ENCODE assay signal across 24 cellular contexts in genomic region chr19:29651622-29652394, GRCh38.
"Had no signal": no experiment of that assay in that cellular context is flagged by ENCODE, and none has a peak within 500 bp of the region (broad histone marks: within the 10 kb centered on the region; RNA-seq: fewer than 3 reads in every experiment).

No MANE protein-coding gene starts in this region.

- FAIRE-seq: bronchial epithelial cell, TTC549 had no signal

- H3K4me1 Mint-ChIP-seq: memory B cell had no signal

- H3K9me3 ChIP-seq: colonic mucosa, thoracic aorta, uterus had no signal

- H3K4me1 ChIP-seq: colonic mucosa, right atrium auricular region, uterus had no signal

- H3K36me3 ChIP-seq: colonic mucosa, right atrium auricular region, thoracic aorta, uterus had no signal

- H3K27ac ChIP-seq: colonic mucosa, right atrium auricular region, thoracic aorta, uterus had no signal

- ATAC-seq: activated T-cell treated with anti-CD3 and anti-CD28 coated beads, Interleukin-2, amount 50 U/mL, for 4 hours; naive thymus-derived CD8-positive, alpha-beta T cell had no signal

- DNase-seq: activated CD4-positive, alpha-beta memory T cell treated with anti-CD3 and anti-CD28 coated beads for 36 hours; activated CD4-positive, alpha-beta T cell treated with anti-CD3 and anti-CD28 coated beads, Interleukin-2, amount 10 ng/mL, durations not matched to agents 24 days and 14 days; activated CD4-positive, CD25-positive, alpha-beta regulatory T cell treated with anti-CD3 and anti-CD28 coated beads, Interleukin-2, amount 50 U/mL, for 72 hours; activated T-cell treated with anti-CD3 and anti-CD28 coated beads, Interleukin-2, amount 50 U/mL, for 4 hours; anterior cingulate cortex; cerebellar nuclear complex; colonic mucosa; effector memory CD4-positive, alpha-beta T cell; erythroblast; head of caudate nucleus; hypothalamus; midbrain; naive thymus-derived CD8-positive, alpha-beta T cell; stimulated activated naive CD4-positive, alpha-beta T cell treated with Interleukin-2 at 50 U/mL for 16 hours; T-helper 9 cell; uterus had no signal

- H3K9me3 Mint-ChIP-seq: activated CD4-positive, alpha-beta memory T cell treated with anti-CD3 and anti-CD28 coated beads for 36 hours; activated CD4-positive, alpha-beta T cell treated with anti-CD3 and anti-CD28 coated beads, Interleukin-2, amount 10 ng/mL, durations not matched to agents 24 days and 14 days; memory B cell; type B pancreatic cell had no signal

- H3K4me3 ChIP-seq: colonic mucosa, right atrium auricular region, thoracic aorta, uterus had no signal

- H3K27me3 ChIP-seq: colonic mucosa, right atrium auricular region, uterus had no signal

- H3K27me3 Mint-ChIP-seq: activated CD4-positive, alpha-beta memory T cell treated with anti-CD3 and anti-CD28 coated beads for 36 hours; activated naive CD8-positive, alpha-beta T cell; naive thymus-derived CD8-positive, alpha-beta T cell had no signal

- H3K4me3 Mint-ChIP-seq: activated CD4-positive, alpha-beta memory T cell treated with anti-CD3 and anti-CD28 coated beads for 36 hours; activated CD4-positive, alpha-beta T cell treated with anti-CD3 and anti-CD28 coated beads, Interleukin-2, amount 10 ng/mL, durations not matched to agents 24 days and 14 days; activated naive CD8-positive, alpha-beta T cell; activated T-cell treated with anti-CD3 and anti-CD28 coated beads, Interleukin-2, amount 50 U/mL, for 4 hours; memory B cell; type B pancreatic cell had no signal

- H3K27ac Mint-ChIP-seq: activated CD4-positive, alpha-beta memory T cell treated with anti-CD3 and anti-CD28 coated beads for 36 hours; activated CD4-positive, alpha-beta T cell treated with anti-CD3 and anti-CD28 coated beads, Interleukin-2, amount 10 ng/mL, durations not matched to agents 24 days and 14 days; activated naive CD8-positive, alpha-beta T cell; activated T-helper 2 cell treated with anti-CD3 and anti-CD28 coated beads, Interferon-gamma antibody, Interleukin-2, Interleukin-4, amounts not matched to agents 10 μg/mL and 5 μg/mL and 100 μg/mL, durations not matched to agents 14 hours and 24 hours and 36 hours; memory B cell; type B pancreatic cell had no signal

- H3K36me3 Mint-ChIP-seq: activated CD4-positive, alpha-beta memory T cell treated with anti-CD3 and anti-CD28 coated beads for 36 hours; memory B cell; type B pancreatic cell had no signal
